ENCODE assay signal across 22 cellular contexts in genomic region chr14:67963545-67963944, GRCh38.
A peak's percentile ranks its signal among the peaks of the same experiment; 100 is the strongest.
DNase-seq lines count a peak whose midpoint lies in the region; ATAC-seq and TF ChIP-seq lines count a peak whose summit lies in the region.
"Had no signal": no experiment of that assay in that cellular context is flagged by ENCODE, and none has a peak within 500 bp of the region (broad histone marks: within the 10 kb centered on the region; RNA-seq: fewer than 3 reads in every experiment).

No MANE protein-coding gene starts in this region.

- H3K79me2 ChIP-seq in ACC112 (ENCODE audit: control insufficient read depth, insufficient read depth, low read length, unreplicated experiment), result no peaks in the 10 kb centered on the region
- no peaks in the 10 kb centered on the region for H3K79me2 ChIP-seq in hepatocyte

- no peaks in the 10 kb centered on the region for H3K36me3 ChIP-seq in ACC112 (ENCODE audit: insufficient read depth, low read length)
- no peaks in the 10 kb centered on the region for H3K36me3 ChIP-seq in SK-N-MC (ENCODE audit: insufficient read depth, low read length)
- H3K36me3 ChIP-seq in hepatocyte (replicated peaks; ENCODE audit: insufficient read depth, low read depth), result no peaks in the 10 kb centered on the region
- no peaks in the 10 kb centered on the region for H3K36me3 ChIP-seq in rectal smooth muscle tissue (ENCODE audit: control insufficient read depth, insufficient read depth, low read length)

- H3K4me3 ChIP-seq in ACC112 (ENCODE audit: low read depth, low read length) (peak overlapping the region; percentile 69), SK-N-MC (no peak overlapping the region), hepatocyte (no peak overlapping the region), rectal smooth muscle tissue (ENCODE audit: low read length) (no peak overlapping the region)
- H3K4me3 ChIP-seq: lung, psoas muscle had no signal

- no peaks in the 10 kb centered on the region for H3K27me3 ChIP-seq in ACC112 (ENCODE audit: insufficient read depth, low read length)
- no peaks in the 10 kb centered on the region for H3K27me3 ChIP-seq in hepatocyte
- H3K27me3 ChIP-seq in rectal smooth muscle tissue (ENCODE audit: control insufficient read depth, insufficient read depth, low read length), result no peaks in the 10 kb centered on the region

- H3K9ac ChIP-seq in SK-N-MC (ENCODE audit: insufficient read length), result no peak overlapping the region
- H3K9ac ChIP-seq in rectal smooth muscle tissue (ENCODE audit: low read length), result no peak overlapping the region

- WGBS in hepatocyte (ENCODE audit: low lambda C conversion rate, missing lambda C conversion rate), result 54% methylated on average over 2 of the region's 2 CpGs

- H3K27ac ChIP-seq in ACC112 (ENCODE audit: low read depth, low read length), result no peak overlapping the region
- H3K27ac ChIP-seq in SK-N-MC, result peak overlapping the region; percentile 84; the same call in 1 of the 2 replicates
- H3K27ac ChIP-seq in hepatocyte, result peak overlapping the region; percentile 84
- H3K27ac ChIP-seq in rectal smooth muscle tissue (ENCODE audit: low read depth, low read length), result peak overlapping the region; percentile 66
- H3K27ac ChIP-seq: psoas muscle, RWPE1 had no signal

- no peak for TF ChIP-seq CTCF in hepatocyte (IDR thresholded peaks at IDR 0.05; ENCODE audit: poor library complexity)

- H3K9me2 ChIP-seq in hepatocyte (replicated peaks; ENCODE audit: insufficient read depth), result no peaks in the 10 kb centered on the region

- H3K4me2 ChIP-seq in hepatocyte, result peak overlapping the region; percentile 65

- H4K20me1 ChIP-seq in hepatocyte (ENCODE audit: insufficient read depth, poor library complexity, severe bottlenecking), result no peaks in the 10 kb centered on the region

- peak overlapping the region; percentile 82 for H2AFZ ChIP-seq in ACC112 (ENCODE audit: low read length, unreplicated experiment)
- H2AFZ ChIP-seq in hepatocyte, result no peak overlapping the region

- H3K9me3 ChIP-seq in SK-N-MC (ENCODE audit: low read depth, low read length) (no peaks in the 10 kb centered on the region), hepatocyte (ENCODE audit: low read depth) (no peaks in the 10 kb centered on the region)
- H3K9me3 ChIP-seq: psoas muscle had no signal

- DNase-seq in SK-N-MC (ENCODE audit: low read depth, low spot score) (no peak), hepatocyte (ENCODE audit: low spot score) (no peak)
- no peak for DNase-seq in activated CD8-positive, alpha-beta memory T cell treated with anti-CD3 and anti-CD28 coated beads for 24 hours
- DNase-seq: activated CD4-positive, alpha-beta T cell treated with anti-CD3 and anti-CD28 coated beads, Interleukin-2, amount 50 U/mL, for 48 hours; activated naive CD4-positive, alpha-beta T cell treated with anti-CD3 and anti-CD28 coated beads, Interleukin-2, amount 10 ng/mL, durations not matched to agents 7 days and 5 days; CD8-positive, alpha-beta T cell; cortex of kidney; DND-41; immature natural killer cell; natural killer cell; NCI-H1694 treated with DMSO at 0.1 percent for 48 hours; NCI-H226; psoas muscle; trophoblast cell had no signal

- H3K4me1 ChIP-seq in ACC112 (ENCODE audit: control insufficient read depth, insufficient read depth, low read length, unreplicated experiment) (peaks cover 9% of the 10 kb centered on the region), hepatocyte (ENCODE audit: insufficient read depth) (peaks cover 48% of the 10 kb centered on the region), rectal smooth muscle tissue (ENCODE audit: control insufficient read depth, insufficient read depth, low read length) (peaks cover 12% of the 10 kb centered on the region)
- H3K4me1 ChIP-seq: psoas muscle had no signal

- ATAC-seq in GM21526 (IDR thresholded peaks at IDR 0.05; ENCODE audit: low FRiP score, unreplicated experiment), result no peak
- ATAC-seq in GM18909 (IDR thresholded peaks at IDR 0.05; ENCODE audit: poor library complexity, unreplicated experiment), result no peak
- ATAC-seq in HG03196 (IDR thresholded peaks at IDR 0.05; ENCODE audit: unreplicated experiment), result no peak
- ATAC-seq: CD8-positive, alpha-beta T cell; natural killer cell; stimulated activated effector memory CD8-positive, alpha-beta T cell treated with anti-CD3 and anti-CD28 coated beads, Interleukin-12 subunit alpha, Interleukin-12 subunit beta, amount 100 ng/mL, for 72 hours had no signal
